ENCODE assay signal across 8 cellular contexts in the genomic region with DNA sequence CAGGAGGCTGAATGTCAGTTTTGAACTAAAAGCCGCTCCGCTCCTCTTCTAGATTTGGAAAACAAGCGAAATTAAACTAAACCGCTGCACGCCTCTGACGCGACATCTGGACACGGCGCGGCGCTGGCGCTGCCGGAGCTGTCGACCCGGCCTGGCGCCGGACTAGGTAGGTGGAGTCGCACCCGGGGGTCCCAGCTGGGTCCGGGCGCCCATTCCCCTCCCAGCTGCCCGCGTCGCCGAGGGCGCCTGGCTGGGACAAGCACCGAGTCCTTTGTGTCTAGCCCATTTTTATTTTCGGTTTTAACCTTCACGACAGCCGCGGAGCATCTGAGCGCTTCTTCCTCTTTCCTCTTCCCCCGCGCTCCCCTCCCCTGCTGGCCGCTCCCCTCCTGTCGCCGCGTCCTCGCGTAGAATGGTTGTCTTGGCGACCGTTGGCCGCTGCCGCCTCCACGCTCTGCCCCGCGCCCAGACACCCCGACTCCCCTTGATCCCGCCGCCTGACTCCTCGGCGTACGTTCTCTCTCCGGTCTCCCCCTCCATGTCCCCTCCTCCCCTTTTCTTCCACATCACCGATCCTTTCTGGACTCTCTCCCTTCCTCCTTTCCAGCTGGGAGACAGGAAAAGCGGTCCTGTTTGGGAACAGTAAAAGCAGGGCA. TPM values are rescaled to one million over a fixed set of nuclear protein-coding genes. Genes with fewer than 3 reads are reported as not detected.
DNase-seq lines count a peak whose midpoint lies in the region; ATAC-seq and TF ChIP-seq lines count a peak whose summit lies in the region.

No MANE protein-coding gene starts in this region.

- H3K27me3 ChIP-seq in esophagus muscularis mucosa (peaks cover 0 to 35% (median 0%) of the 10 kb centered on the region in 4 donors), muscle layer of colon (ENCODE audit: control insufficient read depth in 1 of 2, insufficient read depth in 2 of 2, low read length in 2 of 2) (peaks cover 16 to 38% of the 10 kb centered on the region in 2 donors)

- no peak for TF ChIP-seq POLR2A in esophagus muscularis mucosa (IDR thresholded peaks at IDR 0.05; ENCODE audit: low read depth)

- WGBS in esophagus muscularis mucosa = under 1% methylated on average over 48 of the region's 56 CpGs

- H3K27ac ChIP-seq in C4-2B (peak overlapping the region; percentile 84), esophagus muscularis mucosa (replicated peaks in 1 of 4) (peak overlapping the region; percentile 64 to 88 (median 82)), muscle layer of colon (ENCODE audit: low read depth, low read length) (peak overlapping the region; percentile 29)

- peak overlapping the region; percentile 13 for H3K9ac ChIP-seq in muscle layer of colon (ENCODE audit: low read length)

- H3K4me1 ChIP-seq in esophagus muscularis mucosa (peaks cover 10 to 18% (median 15%) of the 10 kb centered on the region in 4 donors), muscle layer of colon (ENCODE audit: insufficient read depth, low read length) (peaks cover 12% of the 10 kb centered on the region)

- H3K4me3 ChIP-seq in esophagus muscularis mucosa (peak overlapping the region; percentile 68 to 93 (median 76)), muscle layer of colon (ENCODE audit: low read depth in 1 of 2, low read length in 2 of 2) (peak overlapping the region; percentile 84 to 86)

- no peaks in the 10 kb centered on the region for H3K36me3 ChIP-seq in esophagus muscularis mucosa
- no peaks in the 10 kb centered on the region for H3K36me3 ChIP-seq in muscle layer of colon (ENCODE audit: insufficient read depth, low read length)

- ATAC-seq in HG03196 (IDR thresholded peaks at IDR 0.05; ENCODE audit: unreplicated experiment) = peak; percentile 81

- TF ChIP-seq CTCF in C4-2B (conservative IDR thresholded peaks at IDR 0.05) = no peak
- no peak for TF ChIP-seq CTCF in esophagus muscularis mucosa (IDR thresholded peaks at IDR 0.05)

- H3K9me3 ChIP-seq in esophagus muscularis mucosa (no peaks in the 10 kb centered on the region), muscle layer of colon (ENCODE audit: low read length) (no peaks in the 10 kb centered on the region)

- DNase-seq in GM19238 (ENCODE audit: insufficient read length, low spot score) = peak; percentile 74
- DNase-seq in NCI-H69 (lab: John Stamatoyannopoulos, UW) = peak; percentile 95
- DNase-seq in activated CD8-positive, alpha-beta memory T cell treated with anti-CD3 and anti-CD28 coated beads, Interleukin-2, amount 50 U/mL, for 48 hours = peak; percentile 78
- peak; percentile 96 for DNase-seq in esophagus muscularis mucosa (ENCODE audit: extremely low spot score)
- DNase-seq in stromal cell of bone marrow (ENCODE audit: low read depth) = peak; percentile 52

- no peak for TF ChIP-seq EP300 in esophagus muscularis mucosa (IDR thresholded peaks at IDR 0.05)

- intact Hi-C loops in esophagus muscularis mucosa (cut with DNase I) = loop anchor here (2.0 kb wide), 1 partner anchor 14 kb away; a partner anchor contains a TSS

RNA-seq across cellular contexts. Expression of a gene that starts 0.5 kb away (rescaled TPM):
- 1 to 10 TPM in 1 of 4 donors, under 1 TPM in 3; 0.52 to 1.3 (median 0.85) TPM for total RNA-seq in esophagus muscularis mucosa

RNA-seq across cellular contexts. Expression of a gene that starts 0.9 kb away (rescaled TPM):
- total RNA-seq in esophagus muscularis mucosa = 1 to 10 TPM; 3.1 to 6.0 (median 4.4) TPM

RNA-seq across cellular contexts. Expression of a gene that starts 14.0 kb away (rescaled TPM):
- total RNA-seq in esophagus muscularis mucosa = 10 to 100 TPM in 3 of 4 donors, 1 to 10 TPM in 1; 9.9 to 14.6 (median 12.2) TPM

Comparison
In these comparisons a context has a peak if more than half of its experiments do, and no peak if none do; other contexts are left out.
1. Peak in every context shown above with its lines: DNase-seq, ATAC-seq, H3K4me3 ChIP-seq and H3K27ac ChIP-seq.
2. H3K27ac ChIP-seq: peak in every context shown above with its lines; median percentile 84 in C4-2B; 82 in esophagus muscularis mucosa; 29 in muscle layer of colon.